8 cellular contexts compared by ENCODE assay signal in the genomic region with DNA sequence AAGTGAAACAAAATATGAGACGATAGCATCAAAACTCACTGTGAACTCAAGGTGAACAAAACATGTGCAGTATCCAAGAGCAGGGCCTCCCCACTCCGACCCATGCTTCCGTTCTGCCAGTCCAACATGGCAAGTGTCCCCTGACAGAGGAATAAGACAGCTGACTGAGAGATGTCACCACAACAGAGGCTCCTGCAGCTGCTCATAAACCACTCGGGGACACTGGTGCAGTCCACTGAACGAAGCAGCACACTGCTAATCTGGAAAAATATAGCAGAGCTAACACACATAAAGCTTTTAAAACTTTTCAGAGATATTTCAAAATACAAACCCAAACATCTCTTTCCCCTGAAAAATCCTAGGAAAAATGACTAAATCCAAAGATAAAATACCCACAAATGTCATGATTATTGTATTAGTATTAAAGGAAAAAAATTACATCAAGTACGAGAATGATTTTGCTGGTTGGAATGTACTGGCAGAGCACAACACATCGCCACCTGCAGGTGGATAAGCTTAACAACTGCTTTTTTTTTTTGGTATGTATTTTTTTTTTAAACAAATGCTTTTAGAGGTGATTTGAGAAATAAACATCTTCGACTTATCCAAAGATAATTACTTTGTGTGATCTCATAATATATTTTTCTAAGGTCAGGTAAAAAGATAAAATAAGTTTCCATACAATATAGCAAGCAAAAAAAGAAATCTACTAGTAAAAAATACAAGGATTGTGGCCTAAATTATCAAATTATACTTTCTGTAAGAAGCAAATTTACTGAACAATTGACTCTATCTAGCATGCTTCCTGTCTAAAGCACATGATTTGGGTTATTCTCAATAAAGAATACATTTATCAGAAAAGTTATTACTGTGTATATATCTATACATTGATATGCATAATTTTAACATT. TPM values are rescaled to one million over a fixed set of nuclear protein-coding genes. Genes with fewer than 3 reads are reported as not detected.
DNase-seq lines count a peak whose midpoint lies in the region; ATAC-seq, FAIRE-seq and TF ChIP-seq lines count a peak whose summit lies in the region.

No MANE protein-coding gene starts in this region.

- H3K4me2 ChIP-seq in HCT116 (ENCODE audit: low read length) (no peak overlapping the region), OCI-LY3 (ENCODE audit: low read length) (no peak overlapping the region)

- H3K36me3 ChIP-seq in HCT116 (ENCODE audit: control insufficient read depth in 1 of 2, insufficient read depth in 2 of 2, low read length in 2 of 2) = peaks cover 27 to 30% of the 10 kb centered on the region in 2 experiments; a peak in 3 of 4 replicates
- peaks cover 41% of the 10 kb centered on the region for H3K36me3 ChIP-seq in OCI-LY3 (replicated peaks; ENCODE audit: low read depth, low read length)
- H3K36me3 ChIP-seq in lung (ENCODE audit: control insufficient read depth in 2 of 2, insufficient read depth in 2 of 2, low read length in 2 of 2) = peaks cover 20 to 24% of the 10 kb centered on the region in 2 donors

- peak; percentile 36; the same call in 1 of the 2 replicates for TF ChIP-seq RAD21 in HCT116 (IDR thresholded peaks at IDR 0.05; ENCODE audit: low read depth)

- no peak for TF ChIP-seq POLR2A in HCT116 (IDR thresholded peaks at IDR 0.05; ENCODE audit: borderline replicate concordance, extremely low read depth, insufficient read depth, insufficient read length)

- H3K27me3 ChIP-seq in HCT116 (ENCODE audit: insufficient read depth, low read length) (no peaks in the 10 kb centered on the region), OCI-LY3 (ENCODE audit: low read depth, low read length) (no peaks in the 10 kb centered on the region), lung (ENCODE audit: control insufficient read depth, insufficient read depth) (no peaks in the 10 kb centered on the region)

- POLR2A ChIA-PET in HCT116 (lab: Charles Lee) = interaction anchor here (0.6 to 2.7 kb wide), 3 partner anchors 19 to 83 kb away, joined by 3 to 9 read pairs (median 4); partner anchors contain the start of gene THADA

- H3K9me3 ChIP-seq in HCT116 (ENCODE audit: control insufficient read depth in 1 of 2, insufficient read depth in 1 of 2, low read depth in 1 of 2, low read length in 2 of 2) (no peaks in the 10 kb centered on the region), OCI-LY3 (ENCODE audit: insufficient read depth, low read length) (no peaks in the 10 kb centered on the region), lung (ENCODE audit: control insufficient read depth in 2 of 2, insufficient read depth in 1 of 2, low read length in 1 of 2) (no peaks in the 10 kb centered on the region)

- CTCF ChIA-PET in HCT116 (lab: Charles Lee) = interaction anchor here (0.8 to 2.8 kb wide), 18 partner anchors 10 to 800 kb away, joined by 3 to 17 read pairs (median 3); partner anchors contain the start of gene ZFP36L2

- H3K4me3 ChIP-seq in HCT116 (replicated peaks in 1 of 2; ENCODE audit: low read depth in 1 of 2, low read length in 2 of 2) = no peak overlapping the region
- no peak overlapping the region for H3K4me3 ChIP-seq in OCI-LY3 (ENCODE audit: low read length)
- H3K4me3 ChIP-seq in lung = no peak overlapping the region

- BruUV-seq in HCT116 (replicated peaks; lab: Mats Ljungman, UMichigan) = no TSS peak

- H3K9ac ChIP-seq in HCT116 (ENCODE audit: low read length) (no peak overlapping the region), OCI-LY3 (ENCODE audit: low read length) (no peak overlapping the region)

- H3K4me1 ChIP-seq in HCT116 (ENCODE audit: control insufficient read depth in 1 of 2, insufficient read depth in 2 of 2, low read length in 2 of 2) (no peaks in the 10 kb centered on the region), OCI-LY3 (ENCODE audit: low read length) (no peaks in the 10 kb centered on the region), lung (ENCODE audit: control insufficient read depth in 2 of 2, insufficient read depth in 2 of 2, low read length in 2 of 2) (peaks cover 0 to 2% of the 10 kb centered on the region in 2 donors)

- TF ChIP-seq CTCF in HCT116 (IDR thresholded peaks at IDR 0.05 in 2 of 3, conservative IDR thresholded peaks at IDR 0.05 in 1 of 3; ENCODE audit: borderline replicate concordance in 1 of 3, insufficient read depth in 1 of 3, low read depth in 2 of 3, low read length in 2 of 3) (peak; percentile 43 to 82 (median 65); a peak in 5 of 6 replicates), OCI-LY3 (IDR thresholded peaks at IDR 0.05; ENCODE audit: low read depth, low read length) (peak; percentile 79), lung (IDR thresholded peaks at IDR 0.05; ENCODE audit: control extremely low read depth, extremely low read depth) (peak; percentile 27)

- no peak overlapping the region for H3K27ac ChIP-seq in HCT116 (ENCODE audit: low read depth, low read length)
- H3K27ac ChIP-seq in OCI-LY3 (ENCODE audit: low read length) = no peak overlapping the region
- peak overlapping the region in 1 of 2 donors; percentile 17 for H3K27ac ChIP-seq in lung (ENCODE audit: low read depth in 1 of 2, low read length in 1 of 2)

- no peaks in the 10 kb centered on the region for H3K9me2 ChIP-seq in HCT116 (ENCODE audit: insufficient read depth)

- DNase-seq in DMS 273 treated with DMSO at 0.1 percent for 48 hours (lab: John Stamatoyannopoulos, UW) = peak; percentile 15
- no peak for DNase-seq in HCT116 (ENCODE audit: low read depth, low spot score)
- DNase-seq in lung (ENCODE audit: low spot score) = no peak

- FAIRE-seq in colon (lab: Jason Lieb, UNC) = peak; percentile 49

- intact Hi-C loops in HCT116 (cut with micrococcal nuclease) = no loop called here

- no peaks in the 10 kb centered on the region for H4K20me1 ChIP-seq in HCT116 (ENCODE audit: insufficient read depth)
- H4K20me1 ChIP-seq in OCI-LY3 (ENCODE audit: insufficient read depth, low read length) = no peaks in the 10 kb centered on the region

- 55 to 63% methylated on average over 8 of the region's 8 CpGs for WGBS in lung, 2 donors

- RAD21 ChIA-PET in HCT116 (lab: Charles Lee; ENCODE audit: low non-redundant PET in 1 of 2, low total read pairs in 2 of 2, uncharacterized antibody in 2 of 2, unreplicated experiment in 2 of 2) = interaction anchor here in 1 of 2 experiments (0.7 kb wide), 1 partner anchor 229 kb away, joined by 3 read pairs; no protein-coding TSS in a partner anchor

- no peak overlapping the region for H2AFZ ChIP-seq in HCT116 (ENCODE audit: low read depth, low read length, poor library complexity, severe bottlenecking)
- no peak overlapping the region for H2AFZ ChIP-seq in OCI-LY3 (ENCODE audit: low read depth, low read length)

- no peak for ATAC-seq in HCT116
- no peak for ATAC-seq in lung (ENCODE audit: insufficient read depth, low FRiP score)
- ATAC-seq in GM21528 (IDR thresholded peaks at IDR 0.05; ENCODE audit: low FRiP score, unreplicated experiment) = no peak
- no peak for ATAC-seq in GM21515 (IDR thresholded peaks at IDR 0.05; ENCODE audit: unreplicated experiment)
- ATAC-seq in HG02642 (IDR thresholded peaks at IDR 0.05; ENCODE audit: poor library complexity, unreplicated experiment) = no peak

- H3K79me2 ChIP-seq in HCT116 (ENCODE audit: insufficient read depth, low read length) = no peaks in the 10 kb centered on the region
- no peaks in the 10 kb centered on the region for H3K79me2 ChIP-seq in OCI-LY3 (ENCODE audit: low read length)

TF ChIP-seq in HCT116, 20 proteins besides CTCF, POLR2A, EP300 and RAD21:
- TF ChIP-seq SRF (IDR thresholded peaks at IDR 0.05; ENCODE audit: low read depth) (no peak), JUND (IDR thresholded peaks at IDR 0.05) (no peak), SP1 (IDR thresholded peaks at IDR 0.05; ENCODE audit: low read depth) (no peak), CEBPB (IDR thresholded peaks at IDR 0.05; ENCODE audit: low read depth) (no peak), EZH2phosphoT487 (IDR thresholded peaks at IDR 0.05; ENCODE audit: borderline replicate concordance) (no peak), CBX3 (IDR thresholded peaks at IDR 0.05; ENCODE audit: low read depth) (no peak), YY1 (IDR thresholded peaks at IDR 0.05; ENCODE audit: extremely low read depth, insufficient replicate concordance, low read depth, low read length) (no peak)
TF ChIP-seq in HCT116: peak in this region for 0.

RNA-seq across cellular contexts. Expression of gene THADA, which starts 18.6 kb away (rescaled TPM):
- total RNA-seq in HCT116 (2021; ENCODE audit: unreplicated experiment) (30.7 TPM), lung (10 to 100 TPM; 35.9 to 72.5 TPM)
- 11.7 and 12.2 TPM in 2 replicates for polyA plus RNA-seq in HCT116 (2012)
- polyA plus RNA-seq in lung = 10 to 100 TPM; 11.3 to 14.5 TPM

RNA-seq across cellular contexts. Expression of gene PLEKHH2, which starts 59.8 kb away (rescaled TPM):
- 7.8 TPM for total RNA-seq in HCT116 (2021; ENCODE audit: unreplicated experiment)
- 2.5 and 3.5 TPM in 2 replicates for polyA plus RNA-seq in HCT116 (2012)
- 100 to 1,000 TPM in 1 of 2 donors, 10 to 100 TPM in 1; 26.9 to 311 TPM for total RNA-seq in lung
- 1 to 10 TPM; 2.5 to 9.7 TPM for polyA plus RNA-seq in lung

Comparison
In these comparisons a context has a peak if more than half of its experiments do, and no peak if none do; other contexts are left out.
1. CTCF ChIP-seq: peak in every context shown above with its lines; median percentile 79 in OCI-LY3; 65 in HCT116; 27 in lung.